1 cellular context compared by ENCODE assay signal in genomic region chr4:80226091-80226490, GRCh38.
TF ChIP-seq lines count a peak whose summit lies in the region.

No MANE protein-coding gene starts in this region.

TF ChIP-seq in SK-N-SH, 30 proteins besides CTCF, POLR2A, EP300 and RAD21 (continued from another document):
- TF ChIP-seq, protein P1, sequence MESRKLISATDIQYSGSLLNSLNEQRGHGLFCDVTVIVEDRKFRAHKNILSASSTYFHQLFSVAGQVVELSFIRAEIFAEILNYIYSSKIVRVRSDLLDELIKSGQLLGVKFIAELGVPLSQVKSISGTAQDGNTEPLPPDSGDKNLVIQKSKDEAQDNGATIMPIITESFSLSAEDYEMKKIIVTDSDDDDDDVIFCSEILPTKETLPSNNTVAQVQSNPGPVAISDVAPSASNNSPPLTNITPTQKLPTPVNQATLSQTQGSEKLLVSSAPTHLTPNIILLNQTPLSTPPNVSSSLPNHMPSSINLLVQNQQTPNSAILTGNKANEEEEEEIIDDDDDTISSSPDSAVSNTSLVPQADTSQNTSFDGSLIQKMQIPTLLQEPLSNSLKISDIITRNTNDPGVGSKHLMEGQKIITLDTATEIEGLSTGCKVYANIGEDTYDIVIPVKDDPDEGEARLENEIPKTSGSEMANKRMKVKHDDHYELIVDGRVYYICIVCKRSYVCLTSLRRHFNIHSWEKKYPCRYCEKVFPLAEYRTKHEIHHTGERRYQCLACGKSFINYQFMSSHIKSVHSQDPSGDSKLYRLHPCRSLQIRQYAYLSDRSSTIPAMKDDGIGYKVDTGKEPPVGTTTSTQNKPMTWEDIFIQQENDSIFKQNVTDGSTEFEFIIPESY (IDR thresholded peaks at IDR 0.05; ENCODE audit: borderline replicate concordance, low read depth), result no peak
- TF ChIP-seq, protein P2, sequence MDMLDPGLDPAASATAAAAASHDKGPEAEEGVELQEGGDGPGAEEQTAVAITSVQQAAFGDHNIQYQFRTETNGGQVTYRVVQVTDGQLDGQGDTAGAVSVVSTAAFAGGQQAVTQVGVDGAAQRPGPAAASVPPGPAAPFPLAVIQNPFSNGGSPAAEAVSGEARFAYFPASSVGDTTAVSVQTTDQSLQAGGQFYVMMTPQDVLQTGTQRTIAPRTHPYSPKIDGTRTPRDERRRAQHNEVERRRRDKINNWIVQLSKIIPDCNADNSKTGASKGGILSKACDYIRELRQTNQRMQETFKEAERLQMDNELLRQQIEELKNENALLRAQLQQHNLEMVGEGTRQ (IDR thresholded peaks at IDR 0.05; ENCODE audit: borderline replicate concordance, low read depth, low read length), result no peak
- no peak for TF ChIP-seq MXI1 (IDR thresholded peaks at IDR 0.05; ENCODE audit: low read depth, low read length)
TF ChIP-seq in SK-N-SH: peak in this region for 0.
